In genomic region chr18:54734059-54734458, GRCh38 we compare ENCODE assay signal across 13 cellular contexts.
A peak's percentile ranks its signal among the peaks of the same experiment; 100 is the strongest.
DNase-seq lines count a peak whose midpoint lies in the region; ATAC-seq and TF ChIP-seq lines count a peak whose summit lies in the region.
"Had no signal": no experiment of that assay in that cellular context is flagged by ENCODE, and none has a peak within 500 bp of the region (broad histone marks: within the 10 kb centered on the region; RNA-seq: fewer than 3 reads in every experiment).

No MANE protein-coding gene starts in this region.

- no peaks in the 10 kb centered on the region for H3K79me1 ChIP-seq in mesenchymal stem cell (replicated peaks; ENCODE audit: low read length, poor library complexity, severe bottlenecking)

- no peak overlapping the region for H2AK5ac ChIP-seq in mesenchymal stem cell (ENCODE audit: low read length, severe bottlenecking)

- H3K4me3 ChIP-seq in brain microvascular endothelial cell (ENCODE audit: low read depth, low read length) (no peak overlapping the region), mesenchymal stem cell (ENCODE audit: insufficient read depth in 1 of 2, low read depth in 1 of 2, low read length in 2 of 2) (no peak overlapping the region)

- no peak overlapping the region for H3K18ac ChIP-seq in mesenchymal stem cell (ENCODE audit: low read depth in 1 of 2, low read length in 2 of 2)

- no peak overlapping the region for H2BK5ac ChIP-seq in mesenchymal stem cell (ENCODE audit: low read depth, low read length, poor library complexity, severe bottlenecking)

- no peaks in the 10 kb centered on the region for H3K27me3 ChIP-seq in brain microvascular endothelial cell (replicated peaks)
- no peaks in the 10 kb centered on the region for H3K27me3 ChIP-seq in mesenchymal stem cell (ENCODE audit: control insufficient read depth in 1 of 2, insufficient read depth in 1 of 2, low read length in 2 of 2)

- no peaks in the 10 kb centered on the region for H3K4me1 ChIP-seq in mesenchymal stem cell (ENCODE audit: control insufficient read depth, insufficient read depth, low read depth, low read length)

- no peak overlapping the region for H3K4ac ChIP-seq in mesenchymal stem cell (ENCODE audit: low read depth in 1 of 2, low read length in 2 of 2)

- no peak overlapping the region for H2BK15ac ChIP-seq in mesenchymal stem cell (ENCODE audit: low read depth, poor library complexity, severe bottlenecking)

- H3K36me3 ChIP-seq in brain microvascular endothelial cell (replicated peaks) (no peaks in the 10 kb centered on the region), mesenchymal stem cell (ENCODE audit: control insufficient read depth in 1 of 2, insufficient read depth in 2 of 2, low read depth in 1 of 2, low read length in 2 of 2) (no peaks in the 10 kb centered on the region)

- ATAC-seq in GM18867 (IDR thresholded peaks at IDR 0.05; ENCODE audit: unreplicated experiment) = no peak

- peak; percentile 19 for DNase-seq in Caki2 (ENCODE audit: low read depth)
- peak; percentile 95 for DNase-seq in M059J (ENCODE audit: low read depth)
- peak; percentile 93 for DNase-seq in brain microvascular endothelial cell
- peak; percentile 97 for DNase-seq in mesenchymal stem cell
- no peak for DNase-seq in stimulated activated CD4-positive, alpha-beta T cell treated with anti-CD3 and anti-CD28 coated beads, Interleukin-4, amount 100 ng/mL, for 4 hours
- DNase-seq in NK-92 treated with Interleukin-12 subunit alpha and Interleukin-12 subunit beta, amount 100 ng/mL, for 24 hours (lab: John Stamatoyannopoulos, UW) = no peak
- DNase-seq in stimulated activated CD8-positive, alpha-beta memory T cell treated with anti-CD3 and anti-CD28 coated beads, Interleukin-4, amount 100 ng/mL, for 48 hours = no peak
- DNase-seq: activated T-cell treated with anti-CD3 and anti-CD28 coated beads for 4 hours, cerebellar nuclear complex, NCI-H1048, nephron progenitor cell, T-helper 9 cell had no signal

- H3K9ac ChIP-seq in mesenchymal stem cell (ENCODE audit: low read length) = peak overlapping the region; percentile 50

- WGBS in mesenchymal stem cell = 7% methylated on average over 3 of the region's 3 CpGs

- peak overlapping the region; percentile 55 for H3K27ac ChIP-seq in brain microvascular endothelial cell
- H3K27ac ChIP-seq in mesenchymal stem cell (ENCODE audit: low read length, poor library complexity, severe bottlenecking) = no peak overlapping the region

- H2AFZ ChIP-seq in mesenchymal stem cell (ENCODE audit: low read depth, low read length) = no peak overlapping the region

- no peak overlapping the region for H2BK120ac ChIP-seq in mesenchymal stem cell (ENCODE audit: low read depth, low read length)

- H4K8ac ChIP-seq in mesenchymal stem cell (ENCODE audit: low read length) = no peak overlapping the region

- no peak overlapping the region for H2BK12ac ChIP-seq in mesenchymal stem cell (ENCODE audit: low read length in 2 of 2)

- no peak overlapping the region for H3K23ac ChIP-seq in mesenchymal stem cell (ENCODE audit: low read length in 2 of 2)

- H3K14ac ChIP-seq in mesenchymal stem cell (ENCODE audit: low read length in 2 of 2) = no peak overlapping the region

- no peak for TF ChIP-seq CTCF in brain microvascular endothelial cell (IDR thresholded peaks at IDR 0.05; ENCODE audit: low read depth, low read length, missing control alignments)

- H3K4me2 ChIP-seq in mesenchymal stem cell (ENCODE audit: low read length, poor library complexity, severe bottlenecking) = no peak overlapping the region

- H3K9me3 ChIP-seq in mesenchymal stem cell (ENCODE audit: control insufficient read depth, low read length) = no peaks in the 10 kb centered on the region

- in situ Hi-C loops in Caki2 (cut with HindIII; ENCODE audit: low pct_unique_long_range_greater_than_20kb, low sequenced_read_pairs) (no loop called here), brain microvascular endothelial cell (cut with HindIII; ENCODE audit: low pct_ligation_motif_present, low sequenced_read_pairs) (no loop called here)

- H4K91ac ChIP-seq in mesenchymal stem cell (ENCODE audit: low read length) = no peak overlapping the region

Comparison
In these comparisons a context has a peak if more than half of its experiments do, and no peak if none do; other contexts are left out.
1. DNase-seq: peak in Caki2 (single experiment), M059J (single experiment), brain microvascular endothelial cell (single experiment) and mesenchymal stem cell (single experiment); none in stimulated activated CD4-positive, alpha-beta T cell treated with anti-CD3 and anti-CD28 coated beads, Interleukin-4, amount 100 ng/mL, for 4 hours (0 of 2), NK-92 treated with Interleukin-12 subunit alpha and Interleukin-12 subunit beta, amount 100 ng/mL, for 24 hours (single experiment) and stimulated activated CD8-positive, alpha-beta memory T cell treated with anti-CD3 and anti-CD28 coated beads, Interleukin-4, amount 100 ng/mL, for 48 hours (single experiment).